In the genomic region with DNA sequence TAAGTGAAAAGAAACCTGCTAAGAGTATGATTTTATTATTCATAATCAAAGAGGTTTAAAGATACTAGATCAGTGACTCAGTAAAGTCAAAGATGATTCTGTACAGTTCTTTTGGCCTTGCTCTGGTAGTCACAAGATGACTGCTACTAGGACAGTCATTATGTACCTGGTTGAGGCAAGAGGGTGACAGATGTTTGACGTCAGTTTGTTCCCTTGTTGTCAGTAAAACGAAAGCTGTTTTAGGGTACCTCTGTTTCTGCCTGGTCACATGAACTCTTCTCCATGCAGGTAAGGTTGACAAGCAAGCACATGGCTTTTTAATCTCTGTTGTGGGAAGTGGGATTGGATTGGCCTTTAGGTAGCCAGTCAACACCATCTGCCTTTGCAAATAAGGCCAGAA, we compare ENCODE assay signal across 1 cellular context.
TF ChIP-seq lines count a peak whose summit lies in the region.

No MANE protein-coding gene starts in this region.

TF ChIP-seq in GM12878, 131 proteins besides CTCF, POLR2A, EP300 and RAD21 (continued from another document):
- no peak for TF ChIP-seq PBX3 (IDR thresholded peaks at IDR 0.05; ENCODE audit: insufficient replicate concordance, low read depth, low read length)
- no peak for TF ChIP-seq TCF12 (IDR thresholded peaks at IDR 0.05; ENCODE audit: low read depth, low read length)
- no peak for TF ChIP-seq RUNX3 (IDR thresholded peaks at IDR 0.05; ENCODE audit: low read length)
- TF ChIP-seq MEF2B (IDR thresholded peaks at IDR 0.05; ENCODE audit: partially characterized antibody, poor library complexity, severe bottlenecking), result no peak
- peak; percentile 79 for TF ChIP-seq CREB1 (IDR thresholded peaks at IDR 0.05; ENCODE audit: low read depth)
- TF ChIP-seq BCL3 (IDR thresholded peaks at IDR 0.05; ENCODE audit: borderline replicate concordance, insufficient read depth, low read depth, low read length, poor library complexity, severe bottlenecking), result no peak
- no peak for TF ChIP-seq NFIC (IDR thresholded peaks at IDR 0.05; ENCODE audit: low read depth, low read length)
- TF ChIP-seq ZNF207 (IDR thresholded peaks at IDR 0.05; ENCODE audit: borderline replicate concordance), result no peak
- TF ChIP-seq, protein P1, sequence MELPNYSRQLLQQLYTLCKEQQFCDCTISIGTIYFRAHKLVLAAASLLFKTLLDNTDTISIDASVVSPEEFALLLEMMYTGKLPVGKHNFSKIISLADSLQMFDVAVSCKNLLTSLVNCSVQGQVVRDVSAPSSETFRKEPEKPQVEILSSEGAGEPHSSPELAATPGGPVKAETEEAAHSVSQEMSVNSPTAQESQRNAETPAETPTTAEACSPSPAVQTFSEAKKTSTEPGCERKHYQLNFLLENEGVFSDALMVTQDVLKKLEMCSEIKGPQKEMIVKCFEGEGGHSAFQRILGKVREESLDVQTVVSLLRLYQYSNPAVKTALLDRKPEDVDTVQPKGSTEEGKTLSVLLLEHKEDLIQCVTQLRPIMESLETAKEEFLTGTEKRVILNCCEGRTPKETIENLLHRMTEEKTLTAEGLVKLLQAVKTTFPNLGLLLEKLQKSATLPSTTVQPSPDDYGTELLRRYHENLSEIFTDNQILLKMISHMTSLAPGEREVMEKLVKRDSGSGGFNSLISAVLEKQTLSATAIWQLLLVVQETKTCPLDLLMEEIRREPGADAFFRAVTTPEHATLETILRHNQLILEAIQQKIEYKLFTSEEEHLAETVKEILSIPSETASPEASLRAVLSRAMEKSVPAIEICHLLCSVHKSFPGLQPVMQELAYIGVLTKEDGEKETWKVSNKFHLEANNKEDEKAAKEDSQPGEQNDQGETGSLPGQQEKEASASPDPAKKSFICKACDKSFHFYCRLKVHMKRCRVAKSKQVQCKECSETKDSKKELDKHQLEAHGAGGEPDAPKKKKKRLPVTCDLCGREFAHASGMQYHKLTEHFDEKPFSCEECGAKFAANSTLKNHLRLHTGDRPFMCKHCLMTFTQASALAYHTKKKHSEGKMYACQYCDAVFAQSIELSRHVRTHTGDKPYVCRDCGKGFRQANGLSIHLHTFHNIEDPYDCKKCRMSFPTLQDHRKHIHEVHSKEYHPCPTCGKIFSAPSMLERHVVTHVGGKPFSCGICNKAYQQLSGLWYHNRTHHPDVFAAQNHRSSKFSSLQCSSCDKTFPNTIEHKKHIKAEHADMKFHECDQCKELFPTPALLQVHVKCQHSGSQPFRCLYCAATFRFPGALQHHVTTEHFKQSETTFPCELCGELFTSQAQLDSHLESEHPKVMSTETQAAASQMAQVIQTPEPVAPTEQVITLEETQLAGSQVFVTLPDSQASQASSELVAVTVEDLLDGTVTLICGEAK (IDR thresholded peaks at IDR 0.05; ENCODE audit: borderline replicate concordance), result no peak
- TF ChIP-seq SMAD5 (IDR thresholded peaks at IDR 0.05; ENCODE audit: low read depth), result no peak
- no peak for TF ChIP-seq NRF1 (conservative IDR thresholded peaks at IDR 0.05; ENCODE audit: low read depth, low read length)
- TF ChIP-seq REST (IDR thresholded peaks at IDR 0.05; ENCODE audit: low read depth, low read length), result no peak
- TF ChIP-seq FOXM1 (IDR thresholded peaks at IDR 0.05; ENCODE audit: low read depth, low read length), result no peak
- no peak for TF ChIP-seq ASH2L (IDR thresholded peaks at IDR 0.05; ENCODE audit: borderline replicate concordance, low read depth)
